In the genomic region with DNA sequence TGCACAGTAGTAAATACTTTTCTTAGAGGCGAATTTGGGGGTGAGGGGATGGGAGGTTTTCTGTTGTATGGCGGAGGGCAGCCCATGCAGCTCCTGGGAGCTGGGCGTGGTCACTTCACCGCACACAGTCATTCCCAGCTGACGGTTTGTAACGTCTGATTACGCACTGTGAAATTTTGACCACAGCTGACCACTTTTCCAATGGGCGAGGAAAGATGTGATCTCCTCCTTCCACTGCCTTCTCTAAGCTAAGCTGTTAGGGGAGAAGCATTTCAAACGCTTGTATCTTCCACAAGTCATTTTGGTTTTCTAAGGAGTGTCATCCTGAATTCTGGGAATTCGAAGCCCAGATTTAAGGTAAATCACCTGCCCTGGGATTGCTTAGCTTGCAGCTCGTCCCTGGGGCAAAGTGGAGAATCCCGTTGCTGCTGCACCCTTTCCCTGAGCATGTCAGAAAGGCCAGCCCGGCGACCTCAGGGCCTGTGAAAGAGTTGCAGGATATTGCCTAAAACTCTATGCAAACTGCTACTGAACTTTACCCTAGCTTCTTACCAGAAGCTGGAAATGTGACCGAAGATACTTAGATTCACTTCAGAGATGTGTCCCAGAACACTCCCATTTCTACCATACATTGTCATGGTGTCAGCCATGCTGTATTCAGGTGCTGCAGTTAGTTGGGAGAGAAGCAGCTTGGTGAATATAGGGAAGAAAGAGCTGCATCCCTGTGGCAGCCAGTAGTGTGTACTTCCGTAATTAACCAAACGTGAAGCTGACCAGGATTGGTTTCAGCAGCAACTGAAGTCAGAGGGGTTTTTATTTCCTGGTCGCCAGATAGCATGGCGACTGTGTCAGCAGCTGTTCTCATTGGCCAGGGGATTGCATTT, we compare ENCODE assay signal across 1 cellular context.
TF ChIP-seq lines count a peak whose summit lies in the region.

No MANE protein-coding gene starts in this region.

TF ChIP-seq in HepG2, 621 proteins besides CTCF, POLR2A, EP300 and RAD21 (continued from another document and continues in another):
- peak; percentile 59; the same call in 1 of the 2 replicates for TF ChIP-seq RXRB (CRISPR knock-in tag; IDR thresholded peaks at IDR 0.05; ENCODE audit: borderline replicate concordance)
- TF ChIP-seq, protein P1, sequence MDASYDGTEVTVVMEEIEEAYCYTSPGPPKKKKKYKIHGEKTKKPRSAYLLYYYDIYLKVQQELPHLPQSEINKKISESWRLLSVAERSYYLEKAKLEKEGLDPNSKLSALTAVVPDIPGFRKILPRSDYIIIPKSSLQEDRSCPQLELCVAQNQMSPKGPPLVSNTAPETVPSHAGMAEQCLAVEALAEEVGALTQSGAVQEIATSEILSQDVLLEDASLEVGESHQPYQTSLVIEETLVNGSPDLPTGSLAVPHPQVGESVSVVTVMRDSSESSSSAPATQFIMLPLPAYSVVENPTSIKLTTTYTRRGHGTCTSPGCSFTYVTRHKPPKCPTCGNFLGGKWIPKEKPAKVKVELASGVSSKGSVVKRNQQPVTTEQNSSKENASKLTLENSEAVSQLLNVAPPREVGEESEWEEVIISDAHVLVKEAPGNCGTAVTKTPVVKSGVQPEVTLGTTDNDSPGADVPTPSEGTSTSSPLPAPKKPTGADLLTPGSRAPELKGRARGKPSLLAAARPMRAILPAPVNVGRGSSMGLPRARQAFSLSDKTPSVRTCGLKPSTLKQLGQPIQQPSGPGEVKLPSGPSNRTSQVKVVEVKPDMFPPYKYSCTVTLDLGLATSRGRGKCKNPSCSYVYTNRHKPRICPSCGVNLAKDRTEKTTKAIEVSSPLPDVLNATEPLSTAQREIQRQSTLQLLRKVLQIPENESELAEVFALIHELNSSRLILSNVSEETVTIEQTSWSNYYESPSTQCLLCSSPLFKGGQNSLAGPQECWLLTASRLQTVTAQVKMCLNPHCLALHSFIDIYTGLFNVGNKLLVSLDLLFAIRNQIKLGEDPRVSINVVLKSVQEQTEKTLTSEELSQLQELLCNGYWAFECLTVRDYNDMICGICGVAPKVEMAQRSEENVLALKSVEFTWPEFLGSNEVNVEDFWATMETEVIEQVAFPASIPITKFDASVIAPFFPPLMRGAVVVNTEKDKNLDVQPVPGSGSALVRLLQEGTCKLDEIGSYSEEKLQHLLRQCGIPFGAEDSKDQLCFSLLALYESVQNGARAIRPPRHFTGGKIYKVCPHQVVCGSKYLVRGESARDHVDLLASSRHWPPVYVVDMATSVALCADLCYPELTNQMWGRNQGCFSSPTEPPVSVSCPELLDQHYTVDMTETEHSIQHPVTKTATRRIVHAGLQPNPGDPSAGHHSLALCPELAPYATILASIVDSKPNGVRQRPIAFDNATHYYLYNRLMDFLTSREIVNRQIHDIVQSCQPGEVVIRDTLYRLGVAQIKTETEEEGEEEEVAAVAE (CRISPR knock-in tag; IDR thresholded peaks at IDR 0.05; ENCODE audit: borderline replicate concordance), result no peak
- TF ChIP-seq TEAD2 (CRISPR knock-in tag; IDR thresholded peaks at IDR 0.05), result no peak
- 0 out of 2 replicates have a peak, but pooled peaks have one; percentile 33 for TF ChIP-seq PHF21A (CRISPR knock-in tag; IDR thresholded peaks at IDR 0.05)
- TF ChIP-seq, protein P2, sequence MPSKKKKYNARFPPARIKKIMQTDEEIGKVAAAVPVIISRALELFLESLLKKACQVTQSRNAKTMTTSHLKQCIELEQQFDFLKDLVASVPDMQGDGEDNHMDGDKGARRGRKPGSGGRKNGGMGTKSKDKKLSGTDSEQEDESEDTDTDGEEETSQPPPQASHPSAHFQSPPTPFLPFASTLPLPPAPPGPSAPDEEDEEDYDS (CRISPR knock-in tag; IDR thresholded peaks at IDR 0.05), result no peak
- TF ChIP-seq, protein P3, sequence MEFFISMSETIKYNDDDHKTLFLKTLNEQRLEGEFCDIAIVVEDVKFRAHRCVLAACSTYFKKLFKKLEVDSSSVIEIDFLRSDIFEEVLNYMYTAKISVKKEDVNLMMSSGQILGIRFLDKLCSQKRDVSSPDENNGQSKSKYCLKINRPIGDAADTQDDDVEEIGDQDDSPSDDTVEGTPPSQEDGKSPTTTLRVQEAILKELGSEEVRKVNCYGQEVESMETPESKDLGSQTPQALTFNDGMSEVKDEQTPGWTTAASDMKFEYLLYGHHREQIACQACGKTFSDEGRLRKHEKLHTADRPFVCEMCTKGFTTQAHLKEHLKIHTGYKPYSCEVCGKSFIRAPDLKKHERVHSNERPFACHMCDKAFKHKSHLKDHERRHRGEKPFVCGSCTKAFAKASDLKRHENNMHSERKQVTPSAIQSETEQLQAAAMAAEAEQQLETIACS (CRISPR knock-in tag; IDR thresholded peaks at IDR 0.05), result no peak
- TF ChIP-seq, protein P4, sequence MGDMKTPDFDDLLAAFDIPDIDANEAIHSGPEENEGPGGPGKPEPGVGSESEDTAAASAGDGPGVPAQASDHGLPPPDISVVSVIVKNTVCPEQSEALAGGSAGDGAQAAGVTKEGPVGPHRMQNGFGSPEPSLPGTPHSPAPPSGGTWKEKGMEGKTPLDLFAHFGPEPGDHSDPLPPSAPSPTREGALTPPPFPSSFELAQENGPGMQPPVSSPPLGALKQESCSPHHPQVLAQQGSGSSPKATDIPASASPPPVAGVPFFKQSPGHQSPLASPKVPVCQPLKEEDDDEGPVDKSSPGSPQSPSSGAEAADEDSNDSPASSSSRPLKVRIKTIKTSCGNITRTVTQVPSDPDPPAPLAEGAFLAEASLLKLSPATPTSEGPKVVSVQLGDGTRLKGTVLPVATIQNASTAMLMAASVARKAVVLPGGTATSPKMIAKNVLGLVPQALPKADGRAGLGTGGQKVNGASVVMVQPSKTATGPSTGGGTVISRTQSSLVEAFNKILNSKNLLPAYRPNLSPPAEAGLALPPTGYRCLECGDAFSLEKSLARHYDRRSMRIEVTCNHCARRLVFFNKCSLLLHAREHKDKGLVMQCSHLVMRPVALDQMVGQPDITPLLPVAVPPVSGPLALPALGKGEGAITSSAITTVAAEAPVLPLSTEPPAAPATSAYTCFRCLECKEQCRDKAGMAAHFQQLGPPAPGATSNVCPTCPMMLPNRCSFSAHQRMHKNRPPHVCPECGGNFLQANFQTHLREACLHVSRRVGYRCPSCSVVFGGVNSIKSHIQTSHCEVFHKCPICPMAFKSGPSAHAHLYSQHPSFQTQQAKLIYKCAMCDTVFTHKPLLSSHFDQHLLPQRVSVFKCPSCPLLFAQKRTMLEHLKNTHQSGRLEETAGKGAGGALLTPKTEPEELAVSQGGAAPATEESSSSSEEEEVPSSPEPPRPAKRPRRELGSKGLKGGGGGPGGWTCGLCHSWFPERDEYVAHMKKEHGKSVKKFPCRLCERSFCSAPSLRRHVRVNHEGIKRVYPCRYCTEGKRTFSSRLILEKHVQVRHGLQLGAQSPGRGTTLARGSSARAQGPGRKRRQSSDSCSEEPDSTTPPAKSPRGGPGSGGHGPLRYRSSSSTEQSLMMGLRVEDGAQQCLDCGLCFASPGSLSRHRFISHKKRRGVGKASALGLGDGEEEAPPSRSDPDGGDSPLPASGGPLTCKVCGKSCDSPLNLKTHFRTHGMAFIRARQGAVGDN (CRISPR knock-in tag; IDR thresholded peaks at IDR 0.05), result peak; percentile 6; the same call in 1 of the 2 replicates
- TF ChIP-seq KDM5B (CRISPR knock-in tag; IDR thresholded peaks at IDR 0.05; ENCODE audit: borderline replicate concordance), result no peak
- peak; percentile 97 for TF ChIP-seq NRL (CRISPR knock-in tag; IDR thresholded peaks at IDR 0.05; ENCODE audit: borderline replicate concordance)
- no peak; the same call in 1 of the 2 replicates for TF ChIP-seq SOX5 (CRISPR knock-in tag; IDR thresholded peaks at IDR 0.05; ENCODE audit: borderline replicate concordance)
- no peak for TF ChIP-seq RNF2 (conservative IDR thresholded peaks at IDR 0.05; ENCODE audit: low read depth)
- TF ChIP-seq FOXK1 (CRISPR knock-in tag; IDR thresholded peaks at IDR 0.05; ENCODE audit: borderline replicate concordance, low read depth), result no peak
- TF ChIP-seq, protein P5, sequence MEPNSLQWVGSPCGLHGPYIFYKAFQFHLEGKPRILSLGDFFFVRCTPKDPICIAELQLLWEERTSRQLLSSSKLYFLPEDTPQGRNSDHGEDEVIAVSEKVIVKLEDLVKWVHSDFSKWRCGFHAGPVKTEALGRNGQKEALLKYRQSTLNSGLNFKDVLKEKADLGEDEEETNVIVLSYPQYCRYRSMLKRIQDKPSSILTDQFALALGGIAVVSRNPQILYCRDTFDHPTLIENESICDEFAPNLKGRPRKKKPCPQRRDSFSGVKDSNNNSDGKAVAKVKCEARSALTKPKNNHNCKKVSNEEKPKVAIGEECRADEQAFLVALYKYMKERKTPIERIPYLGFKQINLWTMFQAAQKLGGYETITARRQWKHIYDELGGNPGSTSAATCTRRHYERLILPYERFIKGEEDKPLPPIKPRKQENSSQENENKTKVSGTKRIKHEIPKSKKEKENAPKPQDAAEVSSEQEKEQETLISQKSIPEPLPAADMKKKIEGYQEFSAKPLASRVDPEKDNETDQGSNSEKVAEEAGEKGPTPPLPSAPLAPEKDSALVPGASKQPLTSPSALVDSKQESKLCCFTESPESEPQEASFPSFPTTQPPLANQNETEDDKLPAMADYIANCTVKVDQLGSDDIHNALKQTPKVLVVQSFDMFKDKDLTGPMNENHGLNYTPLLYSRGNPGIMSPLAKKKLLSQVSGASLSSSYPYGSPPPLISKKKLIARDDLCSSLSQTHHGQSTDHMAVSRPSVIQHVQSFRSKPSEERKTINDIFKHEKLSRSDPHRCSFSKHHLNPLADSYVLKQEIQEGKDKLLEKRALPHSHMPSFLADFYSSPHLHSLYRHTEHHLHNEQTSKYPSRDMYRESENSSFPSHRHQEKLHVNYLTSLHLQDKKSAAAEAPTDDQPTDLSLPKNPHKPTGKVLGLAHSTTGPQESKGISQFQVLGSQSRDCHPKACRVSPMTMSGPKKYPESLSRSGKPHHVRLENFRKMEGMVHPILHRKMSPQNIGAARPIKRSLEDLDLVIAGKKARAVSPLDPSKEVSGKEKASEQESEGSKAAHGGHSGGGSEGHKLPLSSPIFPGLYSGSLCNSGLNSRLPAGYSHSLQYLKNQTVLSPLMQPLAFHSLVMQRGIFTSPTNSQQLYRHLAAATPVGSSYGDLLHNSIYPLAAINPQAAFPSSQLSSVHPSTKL (CRISPR knock-in tag; IDR thresholded peaks at IDR 0.05), result peak; percentile 47
- peak; percentile 44; the same call in 1 of the 2 replicates for TF ChIP-seq KLF12 (CRISPR knock-in tag; IDR thresholded peaks at IDR 0.05; ENCODE audit: borderline replicate concordance)
- TF ChIP-seq ZNF605 (CRISPR knock-in tag; IDR thresholded peaks at IDR 0.05), result peak; percentile 74; the same call in 1 of the 2 replicates
- 0 out of 2 replicates have a peak, but pooled peaks have one; percentile 23 for TF ChIP-seq HDAC2 (CRISPR knock-in tag; IDR thresholded peaks at IDR 0.05)
- TF ChIP-seq, protein P6, sequence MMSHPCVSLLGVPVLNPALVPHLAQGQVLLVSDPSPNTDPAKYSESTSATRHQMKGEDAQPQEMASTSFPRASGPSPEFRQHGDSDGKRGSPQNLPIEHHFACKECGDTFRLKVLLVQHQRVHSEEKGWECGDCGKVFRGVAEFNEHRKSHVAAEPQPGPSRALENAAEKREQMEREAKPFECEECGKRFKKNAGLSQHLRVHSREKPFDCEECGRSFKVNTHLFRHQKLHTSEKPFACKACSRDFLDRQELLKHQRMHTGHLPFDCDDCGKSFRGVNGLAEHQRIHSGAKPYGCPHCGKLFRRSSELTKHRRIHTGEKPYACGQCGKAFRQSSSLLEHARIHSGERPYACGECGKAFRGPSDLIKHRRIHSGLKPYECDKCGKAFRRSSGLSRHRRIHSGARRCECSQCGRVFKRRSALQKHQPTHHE (CRISPR knock-in tag; IDR thresholded peaks at IDR 0.05; ENCODE audit: borderline replicate concordance), result no peak
- no peak for TF ChIP-seq GFI1 (CRISPR knock-in tag; IDR thresholded peaks at IDR 0.05; ENCODE audit: borderline replicate concordance)
- no peak for TF ChIP-seq ZSCAN30 (CRISPR knock-in tag; IDR thresholded peaks at IDR 0.05)
- no peak for TF ChIP-seq ATRX (CRISPR knock-in tag; IDR thresholded peaks at IDR 0.05; ENCODE audit: borderline replicate concordance)
- TF ChIP-seq ZNF557 (CRISPR knock-in tag; IDR thresholded peaks at IDR 0.05), result no peak
- TF ChIP-seq, protein P7, sequence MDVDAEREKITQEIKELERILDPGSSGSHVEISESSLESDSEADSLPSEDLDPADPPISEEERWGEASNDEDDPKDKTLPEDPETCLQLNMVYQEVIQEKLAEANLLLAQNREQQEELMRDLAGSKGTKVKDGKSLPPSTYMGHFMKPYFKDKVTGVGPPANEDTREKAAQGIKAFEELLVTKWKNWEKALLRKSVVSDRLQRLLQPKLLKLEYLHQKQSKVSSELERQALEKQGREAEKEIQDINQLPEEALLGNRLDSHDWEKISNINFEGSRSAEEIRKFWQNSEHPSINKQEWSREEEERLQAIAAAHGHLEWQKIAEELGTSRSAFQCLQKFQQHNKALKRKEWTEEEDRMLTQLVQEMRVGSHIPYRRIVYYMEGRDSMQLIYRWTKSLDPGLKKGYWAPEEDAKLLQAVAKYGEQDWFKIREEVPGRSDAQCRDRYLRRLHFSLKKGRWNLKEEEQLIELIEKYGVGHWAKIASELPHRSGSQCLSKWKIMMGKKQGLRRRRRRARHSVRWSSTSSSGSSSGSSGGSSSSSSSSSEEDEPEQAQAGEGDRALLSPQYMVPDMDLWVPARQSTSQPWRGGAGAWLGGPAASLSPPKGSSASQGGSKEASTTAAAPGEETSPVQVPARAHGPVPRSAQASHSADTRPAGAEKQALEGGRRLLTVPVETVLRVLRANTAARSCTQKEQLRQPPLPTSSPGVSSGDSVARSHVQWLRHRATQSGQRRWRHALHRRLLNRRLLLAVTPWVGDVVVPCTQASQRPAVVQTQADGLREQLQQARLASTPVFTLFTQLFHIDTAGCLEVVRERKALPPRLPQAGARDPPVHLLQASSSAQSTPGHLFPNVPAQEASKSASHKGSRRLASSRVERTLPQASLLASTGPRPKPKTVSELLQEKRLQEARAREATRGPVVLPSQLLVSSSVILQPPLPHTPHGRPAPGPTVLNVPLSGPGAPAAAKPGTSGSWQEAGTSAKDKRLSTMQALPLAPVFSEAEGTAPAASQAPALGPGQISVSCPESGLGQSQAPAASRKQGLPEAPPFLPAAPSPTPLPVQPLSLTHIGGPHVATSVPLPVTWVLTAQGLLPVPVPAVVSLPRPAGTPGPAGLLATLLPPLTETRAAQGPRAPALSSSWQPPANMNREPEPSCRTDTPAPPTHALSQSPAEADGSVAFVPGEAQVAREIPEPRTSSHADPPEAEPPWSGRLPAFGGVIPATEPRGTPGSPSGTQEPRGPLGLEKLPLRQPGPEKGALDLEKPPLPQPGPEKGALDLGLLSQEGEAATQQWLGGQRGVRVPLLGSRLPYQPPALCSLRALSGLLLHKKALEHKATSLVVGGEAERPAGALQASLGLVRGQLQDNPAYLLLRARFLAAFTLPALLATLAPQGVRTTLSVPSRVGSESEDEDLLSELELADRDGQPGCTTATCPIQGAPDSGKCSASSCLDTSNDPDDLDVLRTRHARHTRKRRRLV (CRISPR knock-in tag; IDR thresholded peaks at IDR 0.05), result peak; percentile 43; the same call in 1 of the 2 replicates
- TF ChIP-seq, protein P8, sequence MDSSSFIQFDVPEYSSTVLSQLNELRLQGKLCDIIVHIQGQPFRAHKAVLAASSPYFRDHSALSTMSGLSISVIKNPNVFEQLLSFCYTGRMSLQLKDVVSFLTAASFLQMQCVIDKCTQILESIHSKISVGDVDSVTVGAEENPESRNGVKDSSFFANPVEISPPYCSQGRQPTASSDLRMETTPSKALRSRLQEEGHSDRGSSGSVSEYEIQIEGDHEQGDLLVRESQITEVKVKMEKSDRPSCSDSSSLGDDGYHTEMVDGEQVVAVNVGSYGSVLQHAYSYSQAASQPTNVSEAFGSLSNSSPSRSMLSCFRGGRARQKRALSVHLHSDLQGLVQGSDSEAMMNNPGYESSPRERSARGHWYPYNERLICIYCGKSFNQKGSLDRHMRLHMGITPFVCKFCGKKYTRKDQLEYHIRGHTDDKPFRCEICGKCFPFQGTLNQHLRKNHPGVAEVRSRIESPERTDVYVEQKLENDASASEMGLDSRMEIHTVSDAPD (CRISPR knock-in tag; IDR thresholded peaks at IDR 0.05), result 0 out of 2 replicates have a peak, but pooled peaks have one; percentile 27
